In the genomic region with DNA sequence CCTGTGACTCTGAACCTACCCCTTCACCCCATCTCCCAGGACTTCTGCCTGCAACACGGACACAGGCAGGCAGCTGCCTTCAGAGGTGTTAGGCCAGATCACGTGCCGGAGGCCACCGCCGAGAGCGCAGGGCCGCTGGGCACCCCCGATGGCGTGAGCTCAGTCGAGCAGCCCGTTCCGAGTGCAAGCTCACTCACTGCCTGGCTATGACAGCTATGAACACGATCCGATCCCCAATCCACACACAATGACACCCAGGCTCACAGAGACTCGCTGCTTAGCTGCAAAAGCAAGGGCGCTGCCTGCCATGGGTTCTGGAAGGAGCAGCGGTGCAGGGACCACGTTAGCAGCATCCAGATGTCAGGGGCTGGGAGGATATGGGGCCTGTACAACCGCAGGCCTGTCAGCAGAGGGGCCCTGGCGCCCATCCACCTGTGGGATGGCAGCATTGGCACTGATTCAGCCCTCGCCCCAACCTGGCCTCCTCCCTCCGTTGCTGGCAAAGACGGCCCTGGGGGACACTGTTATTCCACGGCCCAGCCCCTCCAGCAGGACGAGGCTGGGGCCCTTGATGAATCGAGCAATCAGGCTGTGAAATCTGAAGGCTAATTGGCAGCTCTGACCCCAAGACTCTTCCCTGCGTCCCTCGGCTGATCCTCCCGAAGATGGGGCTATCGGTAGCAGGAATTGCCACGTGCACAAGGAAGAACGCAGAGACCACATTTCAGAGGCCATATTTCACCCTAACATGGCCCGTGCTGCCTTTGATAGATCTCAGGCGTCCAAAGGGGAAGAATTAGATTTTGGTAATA, we compare ENCODE assay signal across 1 cellular context.
TF ChIP-seq lines count a peak whose summit lies in the region.

No MANE protein-coding gene starts in this region.

TF ChIP-seq in HepG2, 621 proteins besides CTCF, POLR2A, EP300 and RAD21 (continued from another document):
- TF ChIP-seq, protein P1, sequence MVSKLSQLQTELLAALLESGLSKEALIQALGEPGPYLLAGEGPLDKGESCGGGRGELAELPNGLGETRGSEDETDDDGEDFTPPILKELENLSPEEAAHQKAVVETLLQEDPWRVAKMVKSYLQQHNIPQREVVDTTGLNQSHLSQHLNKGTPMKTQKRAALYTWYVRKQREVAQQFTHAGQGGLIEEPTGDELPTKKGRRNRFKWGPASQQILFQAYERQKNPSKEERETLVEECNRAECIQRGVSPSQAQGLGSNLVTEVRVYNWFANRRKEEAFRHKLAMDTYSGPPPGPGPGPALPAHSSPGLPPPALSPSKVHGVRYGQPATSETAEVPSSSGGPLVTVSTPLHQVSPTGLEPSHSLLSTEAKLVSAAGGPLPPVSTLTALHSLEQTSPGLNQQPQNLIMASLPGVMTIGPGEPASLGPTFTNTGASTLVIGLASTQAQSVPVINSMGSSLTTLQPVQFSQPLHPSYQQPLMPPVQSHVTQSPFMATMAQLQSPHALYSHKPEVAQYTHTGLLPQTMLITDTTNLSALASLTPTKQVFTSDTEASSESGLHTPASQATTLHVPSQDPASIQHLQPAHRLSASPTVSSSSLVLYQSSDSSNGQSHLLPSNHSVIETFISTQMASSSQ (IDR thresholded peaks at IDR 0.05; ENCODE audit: low read depth), result no peak
- TF ChIP-seq, protein P1 (CRISPR knock-in tag; IDR thresholded peaks at IDR 0.05; ENCODE audit: borderline replicate concordance), result no peak
- TF ChIP-seq GZF1 (CRISPR knock-in tag; IDR thresholded peaks at IDR 0.05) (no peak), ZC3H13 (CRISPR knock-in tag; IDR thresholded peaks at IDR 0.05) (no peak), KDM5B (CRISPR knock-in tag; IDR thresholded peaks at IDR 0.05; ENCODE audit: borderline replicate concordance) (no peak), FOXC1 (CRISPR knock-in tag; IDR thresholded peaks at IDR 0.05; ENCODE audit: borderline replicate concordance) (no peak), KLF11 (CRISPR knock-in tag; IDR thresholded peaks at IDR 0.05) (no peak), CCAR2 (optimal IDR thresholded peaks at IDR 0.05; ENCODE audit: low read depth, low read length) (no peak), ZSCAN25 (CRISPR knock-in tag; IDR thresholded peaks at IDR 0.05) (no peak), RORA (CRISPR knock-in tag; IDR thresholded peaks at IDR 0.05) (no peak), ATF7-NPFF (CRISPR knock-in tag; IDR thresholded peaks at IDR 0.05; ENCODE audit: low read depth) (no peak), STAG1 (CRISPR knock-in tag; IDR thresholded peaks at IDR 0.05) (no peak)
- TF ChIP-seq, protein P2, sequence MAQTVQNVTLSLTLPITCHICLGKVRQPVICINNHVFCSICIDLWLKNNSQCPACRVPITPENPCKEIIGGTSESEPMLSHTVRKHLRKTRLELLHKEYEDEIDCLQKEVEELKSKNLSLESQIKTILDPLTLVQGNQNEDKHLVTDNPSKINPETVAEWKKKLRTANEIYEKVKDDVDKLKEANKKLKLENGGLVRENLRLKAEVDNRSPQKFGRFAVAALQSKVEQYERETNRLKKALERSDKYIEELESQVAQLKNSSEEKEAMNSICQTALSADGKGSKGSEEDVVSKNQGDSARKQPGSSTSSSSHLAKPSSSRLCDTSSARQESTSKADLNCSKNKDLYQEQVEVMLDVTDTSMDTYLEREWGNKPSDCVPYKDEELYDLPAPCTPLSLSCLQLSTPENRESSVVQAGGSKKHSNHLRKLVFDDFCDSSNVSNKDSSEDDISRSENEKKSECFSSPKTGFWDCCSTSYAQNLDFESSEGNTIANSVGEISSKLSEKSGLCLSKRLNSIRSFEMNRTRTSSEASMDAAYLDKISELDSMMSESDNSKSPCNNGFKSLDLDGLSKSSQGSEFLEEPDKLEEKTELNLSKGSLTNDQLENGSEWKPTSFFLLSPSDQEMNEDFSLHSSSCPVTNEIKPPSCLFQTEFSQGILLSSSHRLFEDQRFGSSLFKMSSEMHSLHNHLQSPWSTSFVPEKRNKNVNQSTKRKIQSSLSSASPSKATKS (CRISPR knock-in tag; IDR thresholded peaks at IDR 0.05), result no peak
- TF ChIP-seq, protein P3, sequence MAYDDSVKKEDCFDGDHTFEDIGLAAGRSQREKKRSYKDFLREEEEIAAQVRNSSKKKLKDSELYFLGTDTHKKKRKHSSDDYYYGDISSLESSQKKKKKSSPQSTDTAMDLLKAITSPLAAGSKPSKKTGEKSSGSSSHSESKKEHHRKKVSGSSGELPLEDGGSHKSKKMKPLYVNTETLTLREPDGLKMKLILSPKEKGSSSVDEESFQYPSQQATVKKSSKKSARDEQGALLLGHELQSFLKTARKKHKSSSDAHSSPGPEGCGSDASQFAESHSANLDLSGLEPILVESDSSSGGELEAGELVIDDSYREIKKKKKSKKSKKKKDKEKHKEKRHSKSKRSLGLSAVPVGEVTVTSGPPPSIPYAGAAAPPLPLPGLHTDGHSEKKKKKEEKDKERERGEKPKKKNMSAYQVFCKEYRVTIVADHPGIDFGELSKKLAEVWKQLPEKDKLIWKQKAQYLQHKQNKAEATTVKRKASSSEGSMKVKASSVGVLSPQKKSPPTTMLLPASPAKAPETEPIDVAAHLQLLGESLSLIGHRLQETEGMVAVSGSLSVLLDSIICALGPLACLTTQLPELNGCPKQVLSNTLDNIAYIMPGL (CRISPR knock-in tag; IDR thresholded peaks at IDR 0.05; ENCODE audit: borderline replicate concordance in 1 of 2, low read depth in 1 of 2), result no peak
